ENCODE assay signal across 1 cellular context in genomic region chr10:101693701-101694055, GRCh38.
TF ChIP-seq lines count a peak whose summit lies in the region.

No MANE protein-coding gene starts in this region.

TF ChIP-seq in GM12878, 131 proteins besides CTCF, POLR2A, EP300 and RAD21 (continued from another document):
- TF ChIP-seq SKIL (IDR thresholded peaks at IDR 0.05; ENCODE audit: low read depth, poor library complexity, severe bottlenecking) = peak; percentile 30
- TF ChIP-seq SIN3A (IDR thresholded peaks at IDR 0.05; ENCODE audit: low read depth, low read length) = no peak
- no peak for TF ChIP-seq HDGF (IDR thresholded peaks at IDR 0.05)
- no peak for TF ChIP-seq GATAD2B (conservative IDR thresholded peaks at IDR 0.05; ENCODE audit: low read depth)
- no peak for TF ChIP-seq ZNF217 (IDR thresholded peaks at IDR 0.05)
TF ChIP-seq in GM12878: peak in this region for 3.
